ENCODE assay signal across 10 cellular contexts in the genomic region with DNA sequence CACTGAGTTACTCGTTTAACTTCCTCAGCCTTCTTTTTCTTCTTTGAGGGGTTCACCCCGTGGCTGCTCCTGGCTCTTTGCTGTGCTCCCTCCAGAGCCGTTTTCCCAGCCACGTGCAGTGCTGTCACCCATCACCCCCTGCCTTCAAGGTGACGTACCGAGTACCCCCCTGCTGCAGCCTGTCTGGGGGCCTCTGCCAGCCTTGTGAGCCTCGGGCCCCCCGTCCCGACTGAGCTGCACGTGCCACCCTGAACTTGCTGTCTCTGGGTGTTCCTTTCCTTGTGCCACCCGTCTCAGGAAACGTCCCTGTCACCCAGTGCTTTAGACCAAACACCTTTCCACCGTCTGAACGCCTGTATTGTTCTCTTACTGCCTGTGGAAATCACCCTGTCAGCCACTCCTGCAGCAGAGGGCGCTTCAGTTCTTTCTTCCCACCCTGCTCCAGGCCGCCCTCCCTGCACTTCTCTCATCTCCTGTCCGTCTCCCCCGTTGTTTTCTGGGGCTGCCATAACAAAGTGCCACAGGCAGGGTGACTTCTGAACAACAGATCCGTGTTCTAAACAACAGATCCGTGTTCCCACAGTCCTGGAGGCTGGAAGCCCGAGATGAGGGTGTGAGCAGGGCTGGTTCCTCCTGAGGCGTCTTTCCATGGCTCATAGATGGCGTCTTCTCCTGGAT. TPM values are rescaled to one million over a fixed set of nuclear protein-coding genes. Genes with fewer than 3 reads are reported as not detected.
DNase-seq lines count a peak whose midpoint lies in the region; ATAC-seq and TF ChIP-seq lines count a peak whose summit lies in the region.
"Had no signal": no experiment of that assay in that cellular context is flagged by ENCODE, and none has a peak within 500 bp of the region (broad histone marks: within the 10 kb centered on the region; RNA-seq: fewer than 3 reads in every experiment).

No MANE protein-coding gene starts in this region.

- TF ChIP-seq CTCF in brain microvascular endothelial cell (IDR thresholded peaks at IDR 0.05; ENCODE audit: low read depth, low read length, missing control alignments) (peak; percentile 26), mucosa of descending colon (IDR thresholded peaks at IDR 0.05) (no peak), hepatocyte (IDR thresholded peaks at IDR 0.05; ENCODE audit: poor library complexity) (no peak)

- H3K4me1 ChIP-seq in mucosa of descending colon (ENCODE audit: low read depth) (no peaks in the 10 kb centered on the region), hepatocyte (ENCODE audit: insufficient read depth) (no peaks in the 10 kb centered on the region)

- peaks cover 10% of the 10 kb centered on the region for H3K36me3 ChIP-seq in H7 (replicated peaks; ENCODE audit: control insufficient read depth, insufficient read depth, low read length)
- H3K36me3 ChIP-seq in brain microvascular endothelial cell (replicated peaks) = peaks cover 37% of the 10 kb centered on the region
- H3K36me3 ChIP-seq in mucosa of descending colon (ENCODE audit: low read depth) = peaks cover 12% of the 10 kb centered on the region
- H3K36me3 ChIP-seq in hepatocyte (replicated peaks; ENCODE audit: insufficient read depth, low read depth) = peaks cover 1% of the 10 kb centered on the region

- ATAC-seq in mucosa of descending colon (peak; percentile 25), GM21381 (IDR thresholded peaks at IDR 0.05; ENCODE audit: unreplicated experiment) (no peak), HG03175 (IDR thresholded peaks at IDR 0.05; ENCODE audit: unreplicated experiment) (no peak)

- no peak overlapping the region for H3K4me2 ChIP-seq in hepatocyte

- 69% methylated on average over 23 of the region's 23 CpGs for WGBS in hepatocyte (ENCODE audit: low lambda C conversion rate, missing lambda C conversion rate)

- no peaks in the 10 kb centered on the region for H3K79me2 ChIP-seq in hepatocyte

- H2AFZ ChIP-seq in hepatocyte = no peak overlapping the region

- intact Hi-C loops in mucosa of descending colon (cut with DNase I, micrococcal nuclease) = no loop called here

- no peak overlapping the region for H3K4me3 ChIP-seq in H7 (ENCODE audit: insufficient read depth, low read depth, low read length)
- H3K4me3 ChIP-seq in brain microvascular endothelial cell (ENCODE audit: low read depth, low read length) = no peak overlapping the region
- H3K4me3 ChIP-seq in mucosa of descending colon = no peak overlapping the region
- no peak overlapping the region for H3K4me3 ChIP-seq in hepatocyte
- H3K4me3 ChIP-seq: SK-N-MC, skin epidermis had no signal

- in situ Hi-C loops in brain microvascular endothelial cell (cut with HindIII; ENCODE audit: low pct_ligation_motif_present, low sequenced_read_pairs) = no loop called here

- no peak overlapping the region for H3K27ac ChIP-seq in brain microvascular endothelial cell
- no peak overlapping the region for H3K27ac ChIP-seq in hepatocyte
- H3K27ac ChIP-seq: SK-N-MC, skin epidermis had no signal

- H4K20me1 ChIP-seq in hepatocyte (ENCODE audit: insufficient read depth, poor library complexity, severe bottlenecking) = no peaks in the 10 kb centered on the region

- no peaks in the 10 kb centered on the region for H3K9me2 ChIP-seq in hepatocyte (replicated peaks; ENCODE audit: insufficient read depth)

- H3K9me3 ChIP-seq in mucosa of descending colon (no peaks in the 10 kb centered on the region), hepatocyte (ENCODE audit: low read depth) (no peaks in the 10 kb centered on the region)

- H3K27me3 ChIP-seq in H7 (ENCODE audit: control insufficient read depth, insufficient read depth, low read length) (no peaks in the 10 kb centered on the region), brain microvascular endothelial cell (replicated peaks) (no peaks in the 10 kb centered on the region), hepatocyte (no peaks in the 10 kb centered on the region)

- DNase-seq in NCI-H146 (lab: John Stamatoyannopoulos, UW) (peak; percentile 19), NCI-H146 treated with DMSO at 0.1 percent for 48 hours (lab: John Stamatoyannopoulos, UW; ENCODE audit: unreplicated experiment) (no peak), H7 (peak; percentile 91), brain microvascular endothelial cell (no peak), mucosa of descending colon (no peak), hepatocyte (ENCODE audit: low spot score) (no peak)

RNA-seq across cellular contexts. Expression of gene WDR37, which starts 44.6 kb away (rescaled TPM):
- 8.4 and 9.7 TPM in 2 replicates for total RNA-seq in H7 (2014; rRNA removed; shearing (Covaris generic))
- total RNA-seq in mucosa of descending colon (10 to 100 TPM; 18.3 to 24.1 (median 20.8) TPM), hepatocyte (12.3 and 15.2 TPM in 2 replicates)
- 8.6 and 13.2 TPM in 2 replicates for polyA plus RNA-seq in hepatocyte

RNA-seq across cellular contexts. Expression of gene IDI1, which starts 51.9 kb away (rescaled TPM):
- 102 and 115 TPM in 2 replicates for total RNA-seq in H7 (2014; rRNA removed; shearing (Covaris generic))
- total RNA-seq in mucosa of descending colon (10 to 100 TPM; 37.7 to 71.2 (median 65.8) TPM), hepatocyte (270 and 303 TPM in 2 replicates)
- 214 and 228 TPM in 2 replicates for polyA plus RNA-seq in hepatocyte

Comparison
In these comparisons a context has a peak if more than half of its experiments do, and no peak if none do; other contexts are left out.
1. DNase-seq: peak in NCI-H146 (single experiment) and H7 (single experiment); none in NCI-H146 treated with DMSO at 0.1 percent for 48 hours (single experiment), brain microvascular endothelial cell (single experiment), mucosa of descending colon (0 of 3) and hepatocyte (single experiment).